Comparison of ENCODE assay signal across 8 cellular contexts in the genomic region with DNA sequence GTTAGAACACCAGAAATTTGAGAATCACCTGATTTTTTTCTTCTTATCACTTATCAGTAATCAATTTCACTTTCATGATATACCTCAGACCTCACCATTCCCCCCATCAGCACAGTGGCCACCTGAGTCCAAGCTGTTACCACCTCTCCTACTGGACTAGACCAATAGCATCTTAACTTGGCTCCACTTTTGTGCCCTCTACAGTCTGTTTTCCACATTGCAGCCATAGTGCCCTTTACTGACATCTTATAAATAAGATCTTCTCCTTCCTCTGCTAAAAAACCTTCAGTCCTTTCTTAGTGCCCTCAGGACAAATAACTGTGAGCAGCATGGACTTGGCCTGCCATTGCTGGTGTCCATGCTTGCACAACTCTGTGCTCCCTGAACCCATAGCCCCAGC.
DNase-seq lines count a peak whose midpoint lies in the region; ATAC-seq and TF ChIP-seq lines count a peak whose summit lies in the region.

No MANE protein-coding gene starts in this region.

- H3K4me1 Mint-ChIP-seq in WTC11, result peaks cover 6% of the 10 kb centered on the region
- no peaks in the 10 kb centered on the region for H3K4me1 Mint-ChIP-seq in activated T-helper 2 cell treated with anti-CD3 and anti-CD28 coated beads, Interferon-gamma antibody, Interleukin-2, Interleukin-4, amounts not matched to agents 10 μg/mL and 5 μg/mL and 100 μg/mL, durations not matched to agents 14 hours and 24 hours and 36 hours (ENCODE audit: low read depth)

- intact Hi-C loops in Right ventricle myocardium inferior (cut with DNase I), result no loop called here
- intact Hi-C loops in left cardiac atrium (cut with DNase I), result no loop called here
- intact Hi-C loops in activated T-helper 2 cell treated with anti-CD3 and anti-CD28 coated beads, Interferon-gamma antibody, Interleukin-2, Interleukin-4, amounts not matched to agents 10 μg/mL and 5 μg/mL and 100 μg/mL, durations not matched to agents 14 hours and 24 hours and 36 hours (cut with micrococcal nuclease), result loop anchor here (1.0 to 2.0 kb wide), 2 partner anchors 140 to 320 kb away; no protein-coding TSS in a partner anchor

- DNase-seq in Right ventricle myocardium inferior (ENCODE audit: missing footprints) (no peak), left cardiac atrium (no peak), HT1080 (ENCODE audit: low read depth) (peak; percentile 28), WTC11 (ENCODE audit: low spot score) (peak; percentile 58), iris pigment epithelial cell (ENCODE audit: low read depth) (peak; percentile 64)
- DNase-seq in activated effector memory CD4-positive, alpha-beta T cell treated with Interleukin-2 at 50 U/mL for 16 hours, result no peak
- no peak for DNase-seq in activated T-helper 2 cell treated with anti-CD3 and anti-CD28 coated beads, Interferon-gamma antibody, Interleukin-2, Interleukin-4, amounts not matched to agents 10 μg/mL and 5 μg/mL and 100 μg/mL, durations not matched to agents 14 hours and 24 hours and 36 hours (ENCODE audit: low spot score)

- no peak overlapping the region for H3K4me3 Mint-ChIP-seq in WTC11
- no peak overlapping the region for H3K4me3 Mint-ChIP-seq in activated T-helper 2 cell treated with anti-CD3 and anti-CD28 coated beads, Interferon-gamma antibody, Interleukin-2, Interleukin-4, amounts not matched to agents 10 μg/mL and 5 μg/mL and 100 μg/mL, durations not matched to agents 14 hours and 24 hours and 36 hours (ENCODE audit: low read depth)

- CTCF ChIA-PET in WTC11 (lab: Charles Lee), result interaction anchor here (0.6 to 1.7 kb wide), 9 partner anchors 10 to 332 kb away, joined by 3 to 14 read pairs (median 5); no protein-coding TSS in a partner anchor

- ATAC-seq in Right ventricle myocardium inferior (peak; percentile 42), left cardiac atrium (no peak), GM21717 (IDR thresholded peaks at IDR 0.05; ENCODE audit: unreplicated experiment) (peak; percentile 74), WTC11 (peak; percentile 78)

- POLR2A ChIA-PET in WTC11 (lab: Charles Lee), result no interaction called here

- 0 out of 2 replicates have a peak, but pooled peaks have one; percentile 30 for TF ChIP-seq CTCF in WTC11 (IDR thresholded peaks at IDR 0.05)

- no peak overlapping the region for H3K27ac Mint-ChIP-seq in WTC11
- no peak overlapping the region for H3K27ac Mint-ChIP-seq in activated T-helper 2 cell treated with anti-CD3 and anti-CD28 coated beads, Interferon-gamma antibody, Interleukin-2, Interleukin-4, amounts not matched to agents 10 μg/mL and 5 μg/mL and 100 μg/mL, durations not matched to agents 14 hours and 24 hours and 36 hours

- H3K36me3 Mint-ChIP-seq in WTC11, result no peaks in the 10 kb centered on the region
- H3K36me3 Mint-ChIP-seq in activated T-helper 2 cell treated with anti-CD3 and anti-CD28 coated beads, Interferon-gamma antibody, Interleukin-2, Interleukin-4, amounts not matched to agents 10 μg/mL and 5 μg/mL and 100 μg/mL, durations not matched to agents 14 hours and 24 hours and 36 hours (ENCODE audit: low read depth), result no peaks in the 10 kb centered on the region

- H3K9me3 Mint-ChIP-seq in WTC11, result no peaks in the 10 kb centered on the region
- no peaks in the 10 kb centered on the region for H3K9me3 Mint-ChIP-seq in activated T-helper 2 cell treated with anti-CD3 and anti-CD28 coated beads, Interferon-gamma antibody, Interleukin-2, Interleukin-4, amounts not matched to agents 10 μg/mL and 5 μg/mL and 100 μg/mL, durations not matched to agents 14 hours and 24 hours and 36 hours

- no peaks in the 10 kb centered on the region for H3K27me3 Mint-ChIP-seq in WTC11 (ENCODE audit: low read depth)
- no peaks in the 10 kb centered on the region for H3K27me3 Mint-ChIP-seq in activated T-helper 2 cell treated with anti-CD3 and anti-CD28 coated beads, Interferon-gamma antibody, Interleukin-2, Interleukin-4, amounts not matched to agents 10 μg/mL and 5 μg/mL and 100 μg/mL, durations not matched to agents 14 hours and 24 hours and 36 hours (ENCODE audit: low read depth)

TF ChIP-seq in WTC11, 78 proteins besides CTCF, POLR2A, EP300 and RAD21:
- TF ChIP-seq, protein P1, sequence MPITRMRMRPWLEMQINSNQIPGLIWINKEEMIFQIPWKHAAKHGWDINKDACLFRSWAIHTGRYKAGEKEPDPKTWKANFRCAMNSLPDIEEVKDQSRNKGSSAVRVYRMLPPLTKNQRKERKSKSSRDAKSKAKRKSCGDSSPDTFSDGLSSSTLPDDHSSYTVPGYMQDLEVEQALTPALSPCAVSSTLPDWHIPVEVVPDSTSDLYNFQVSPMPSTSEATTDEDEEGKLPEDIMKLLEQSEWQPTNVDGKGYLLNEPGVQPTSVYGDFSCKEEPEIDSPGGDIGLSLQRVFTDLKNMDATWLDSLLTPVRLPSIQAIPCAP (CRISPR knock-in tag; IDR thresholded peaks at IDR 0.05), result no peak
- no peak for TF ChIP-seq NR1H2 (CRISPR knock-in tag; IDR thresholded peaks at IDR 0.05)
- no peak for TF ChIP-seq HMGA2 (CRISPR knock-in tag; IDR thresholded peaks at IDR 0.05)
- no peak for TF ChIP-seq PRRX2 (CRISPR knock-in tag; IDR thresholded peaks at IDR 0.05)
- TF ChIP-seq, protein P2, sequence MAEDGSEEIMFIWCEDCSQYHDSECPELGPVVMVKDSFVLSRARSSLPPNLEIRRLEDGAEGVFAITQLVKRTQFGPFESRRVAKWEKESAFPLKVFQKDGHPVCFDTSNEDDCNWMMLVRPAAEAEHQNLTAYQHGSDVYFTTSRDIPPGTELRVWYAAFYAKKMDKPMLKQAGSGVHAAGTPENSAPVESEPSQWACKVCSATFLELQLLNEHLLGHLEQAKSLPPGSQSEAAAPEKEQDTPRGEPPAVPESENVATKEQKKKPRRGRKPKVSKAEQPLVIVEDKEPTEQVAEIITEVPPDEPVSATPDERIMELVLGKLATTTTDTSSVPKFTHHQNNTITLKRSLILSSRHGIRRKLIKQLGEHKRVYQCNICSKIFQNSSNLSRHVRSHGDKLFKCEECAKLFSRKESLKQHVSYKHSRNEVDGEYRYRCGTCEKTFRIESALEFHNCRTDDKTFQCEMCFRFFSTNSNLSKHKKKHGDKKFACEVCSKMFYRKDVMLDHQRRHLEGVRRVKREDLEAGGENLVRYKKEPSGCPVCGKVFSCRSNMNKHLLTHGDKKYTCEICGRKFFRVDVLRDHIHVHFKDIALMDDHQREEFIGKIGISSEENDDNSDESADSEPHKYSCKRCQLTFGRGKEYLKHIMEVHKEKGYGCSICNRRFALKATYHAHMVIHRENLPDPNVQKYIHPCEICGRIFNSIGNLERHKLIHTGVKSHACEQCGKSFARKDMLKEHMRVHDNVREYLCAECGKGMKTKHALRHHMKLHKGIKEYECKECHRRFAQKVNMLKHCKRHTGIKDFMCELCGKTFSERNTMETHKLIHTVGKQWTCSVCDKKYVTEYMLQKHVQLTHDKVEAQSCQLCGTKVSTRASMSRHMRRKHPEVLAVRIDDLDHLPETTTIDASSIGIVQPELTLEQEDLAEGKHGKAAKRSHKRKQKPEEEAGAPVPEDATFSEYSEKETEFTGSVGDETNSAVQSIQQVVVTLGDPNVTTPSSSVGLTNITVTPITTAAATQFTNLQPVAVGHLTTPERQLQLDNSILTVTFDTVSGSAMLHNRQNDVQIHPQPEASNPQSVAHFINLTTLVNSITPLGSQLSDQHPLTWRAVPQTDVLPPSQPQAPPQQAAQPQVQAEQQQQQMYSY (CRISPR knock-in tag; IDR thresholded peaks at IDR 0.05), result no peak
- TF ChIP-seq ZNF317 (CRISPR knock-in tag; IDR thresholded peaks at IDR 0.05; ENCODE audit: borderline replicate concordance, low read depth), result no peak
- TF ChIP-seq GABPB1 (CRISPR knock-in tag; IDR thresholded peaks at IDR 0.05), result no peak
- TF ChIP-seq CREB1 (CRISPR knock-in tag; IDR thresholded peaks at IDR 0.05), result no peak
- TF ChIP-seq SOX15 (CRISPR knock-in tag; IDR thresholded peaks at IDR 0.05), result no peak
- TF ChIP-seq MXD4 (CRISPR knock-in tag; IDR thresholded peaks at IDR 0.05; ENCODE audit: borderline replicate concordance), result no peak
- TF ChIP-seq ZNF416 (CRISPR knock-in tag; IDR thresholded peaks at IDR 0.05), result no peak
- TF ChIP-seq TP53 (CRISPR knock-in tag; IDR thresholded peaks at IDR 0.05), result no peak

Comparison
In these comparisons a context has a peak if more than half of its experiments do, and no peak if none do; other contexts are left out.
1. ATAC-seq: peak in Right ventricle myocardium inferior (single experiment), GM21717 (single experiment) and WTC11 (single experiment); none in left cardiac atrium (0 of 2).
2. DNase-seq: peak in HT1080 (single experiment), WTC11 (single experiment) and iris pigment epithelial cell (single experiment); none in Right ventricle myocardium inferior (single experiment), left cardiac atrium (single experiment), activated effector memory CD4-positive, alpha-beta T cell treated with Interleukin-2 at 50 U/mL for 16 hours (single experiment) and activated T-helper 2 cell treated with anti-CD3 and anti-CD28 coated beads, Interferon-gamma antibody, Interleukin-2, Interleukin-4, amounts not matched to agents 10 μg/mL and 5 μg/mL and 100 μg/mL, durations not matched to agents 14 hours and 24 hours and 36 hours (single experiment).